In genomic region chr6:34392497-34393190, GRCh38 we compare ENCODE assay signal across 8 cellular contexts. TPM values are rescaled to one million over a fixed set of nuclear protein-coding genes. Genes with fewer than 3 reads are reported as not detected.
DNase-seq lines count a peak whose midpoint lies in the region; ATAC-seq and TF ChIP-seq lines count a peak whose summit lies in the region.

Gene NUDT3 (minus strand): TSS chr6:34392669. CDS start chr6:34392362, 307 bp downstream.

- DNase-seq in GM10266 (ENCODE audit: extremely low spot score) = peak; percentile 96
- peak; percentile 91 for DNase-seq in NCI-H1092 (lab: John Stamatoyannopoulos, UW)
- DNase-seq in activated naive CD4-positive, alpha-beta T cell treated with anti-CD3 and anti-CD28 coated beads, Interleukin-2, amount 50 U/mL, for 72 hours (ENCODE audit: low spot score in 2 of 2) = peak; percentile 95
- DNase-seq in glutamatergic neuron = peak; percentile 96
- DNase-seq in osteocyte (ENCODE audit: extremely low spot score, unreplicated experiment) = peak; percentile 98

- H3K27ac Mint-ChIP-seq in activated naive CD4-positive, alpha-beta T cell treated with anti-CD3 and anti-CD28 coated beads, Interleukin-2, amount 50 U/mL, for 72 hours = peak within 1 kb of the TSS in 1 of 2 donors; percentile 93
- H3K27ac Mint-ChIP-seq in glutamatergic neuron (ENCODE audit: unreplicated experiment) (peak within 1 kb of the TSS; percentile 91), osteocyte (ENCODE audit: unreplicated experiment) (peak within 1 kb of the TSS; percentile 87)

- H3K27me3 Mint-ChIP-seq in glutamatergic neuron (ENCODE audit: unreplicated experiment) (peaks cover 6% of the 10 kb centered on the region), osteocyte (ENCODE audit: unreplicated experiment) (no peaks in the 10 kb centered on the region)

- H3K27me3 ChIP-seq in thymus (ENCODE audit: control insufficient read depth, insufficient read depth) = no peaks in the 10 kb centered on the region

- H3K4me1 Mint-ChIP-seq in glutamatergic neuron (ENCODE audit: low read depth, unreplicated experiment) (peaks cover 4% of the 10 kb centered on the region), osteocyte (ENCODE audit: unreplicated experiment) (peaks cover 23% of the 10 kb centered on the region)

- no peaks in the 10 kb centered on the region for H3K36me3 ChIP-seq in thymus (ENCODE audit: control insufficient read depth, insufficient read depth)

- H3K4me3 Mint-ChIP-seq in glutamatergic neuron (ENCODE audit: unreplicated experiment) (peak within 1 kb of the TSS; percentile 90), osteocyte (ENCODE audit: unreplicated experiment) (peak within 1 kb of the TSS; percentile 45)

- peaks cover 11% of the 10 kb centered on the region for H3K4me1 ChIP-seq in thymus (ENCODE audit: control insufficient read depth, insufficient read depth, low read length)

- peak within 1 kb of the TSS; percentile 63 for H3K4me3 ChIP-seq in thymus (ENCODE audit: low read length)

- H3K27ac ChIP-seq in thymus (ENCODE audit: low read depth) = peak within 1 kb of the TSS; percentile 84

- under 1% methylated on average over 87 of the region's 87 CpGs for WGBS in thymus

- ATAC-seq in HG02610 (IDR thresholded peaks at IDR 0.05; ENCODE audit: unreplicated experiment) = peak; percentile 85
- peak; percentile 93 for ATAC-seq in SK-N-SH treated with all-trans-retinoic acid at 6 μM for 48 hours
- ATAC-seq in activated naive CD4-positive, alpha-beta T cell treated with anti-CD3 and anti-CD28 coated beads, Interleukin-2, amount 50 U/mL, for 72 hours = peak; percentile 88 to 90

- peaks cover 0 to 20% of the 10 kb centered on the region in 2 donors for H3K36me3 Mint-ChIP-seq in activated naive CD4-positive, alpha-beta T cell treated with anti-CD3 and anti-CD28 coated beads, Interleukin-2, amount 50 U/mL, for 72 hours
- H3K36me3 Mint-ChIP-seq in glutamatergic neuron (ENCODE audit: unreplicated experiment) = peaks cover 5% of the 10 kb centered on the region
- peaks cover 2% of the 10 kb centered on the region for H3K36me3 Mint-ChIP-seq in osteocyte (ENCODE audit: unreplicated experiment)

- TF ChIP-seq CTCF in GM10266 (IDR thresholded peaks at IDR 0.05; ENCODE audit: control insufficient read depth, insufficient read depth, low read depth, missing control alignments) (peak; percentile 86), glutamatergic neuron (IDR thresholded peaks at IDR 0.05; ENCODE audit: partially characterized antibody, unreplicated experiment) (peak; percentile 82), osteocyte (IDR thresholded peaks at IDR 0.05) (peak; percentile 90)

- no peaks in the 10 kb centered on the region for H3K9me3 ChIP-seq in thymus (ENCODE audit: control insufficient read depth)

- H3K9me3 Mint-ChIP-seq in activated naive CD4-positive, alpha-beta T cell treated with anti-CD3 and anti-CD28 coated beads, Interleukin-2, amount 50 U/mL, for 72 hours = no peaks in the 10 kb centered on the region
- H3K9me3 Mint-ChIP-seq in glutamatergic neuron (ENCODE audit: unreplicated experiment) = peaks cover 11% of the 10 kb centered on the region
- H3K9me3 Mint-ChIP-seq in osteocyte (ENCODE audit: unreplicated experiment) = no peaks in the 10 kb centered on the region

TF ChIP-seq in SK-N-SH treated with all-trans-retinoic acid at 6 μM for 48 hours, 23 proteins besides CTCF, POLR2A, EP300 and RAD21:
- TF ChIP-seq ZFP30 (CRISPR knock-in tag; IDR thresholded peaks at IDR 0.05) (no peak), ESRRG (CRISPR knock-in tag; IDR thresholded peaks at IDR 0.05) (peak; percentile 73; the same call in 1 of the 2 replicates), PPARA (CRISPR knock-in tag; IDR thresholded peaks at IDR 0.05; ENCODE audit: borderline replicate concordance) (no peak)

RNA-seq across cellular contexts. Expression of gene NUDT3, which starts in this region (rescaled TPM):
- total RNA-seq in activated naive CD4-positive, alpha-beta T cell treated with anti-CD3 and anti-CD28 coated beads, Interleukin-2, amount 50 U/mL, for 72 hours = 10 to 100 TPM in 1 of 2 donors, 1 to 10 TPM in 1; 7.9 to 15.1 TPM
- total RNA-seq in glutamatergic neuron (ENCODE audit: unreplicated experiment) (76.1 TPM), osteocyte (32.0 and 33.1 TPM in 2 replicates)
- polyA plus RNA-seq in thymus = 9.7 TPM

Comparison
In these comparisons a context has a peak if more than half of its experiments do, and no peak if none do; other contexts are left out.
1. Peak in every context shown above with its lines: DNase-seq, ATAC-seq, H3K4me3 ChIP-seq and H3K27ac ChIP-seq.